ENCODE assay signal across 24 cellular contexts in the genomic region with DNA sequence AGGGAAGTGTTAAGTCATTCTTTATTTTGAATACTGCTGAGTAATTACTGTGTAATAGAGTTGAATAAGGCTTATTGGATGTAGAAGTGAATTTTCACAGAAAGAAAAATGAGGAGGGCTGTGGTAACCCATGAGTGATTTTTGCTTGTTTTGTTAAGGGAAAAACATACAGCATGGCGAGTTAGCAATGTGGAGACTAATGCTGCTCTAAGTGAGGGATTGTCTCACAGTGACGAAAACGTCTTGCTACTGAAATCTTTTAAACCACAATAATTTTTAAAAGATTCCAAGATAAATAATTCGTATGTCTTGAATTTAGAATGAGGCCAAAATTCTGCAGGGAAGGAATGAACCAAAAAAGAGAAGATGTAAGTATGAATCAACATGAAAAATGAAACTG. TPM values are rescaled to one million over a fixed set of nuclear protein-coding genes. Genes with fewer than 3 reads are reported as not detected.
A peak's percentile ranks its signal among the peaks of the same experiment; 100 is the strongest.
DNase-seq lines count a peak whose midpoint lies in the region; ATAC-seq and TF ChIP-seq lines count a peak whose summit lies in the region.
"Had no signal": no experiment of that assay in that cellular context is flagged by ENCODE, and none has a peak within 500 bp of the region (broad histone marks: within the 10 kb centered on the region; RNA-seq: fewer than 3 reads in every experiment).

No MANE protein-coding gene starts in this region.

- peak overlapping the region; percentile 65; the same call in 1 of the 2 replicates for H2AFZ ChIP-seq in SK-N-SH (ENCODE audit: low read depth)

- no peaks in the 10 kb centered on the region for H3K79me2 ChIP-seq in SK-N-SH (ENCODE audit: insufficient read depth)

- H4K20me1 ChIP-seq in SK-N-SH (ENCODE audit: insufficient read depth), result no peaks in the 10 kb centered on the region

- no peaks in the 10 kb centered on the region for H3K36me3 ChIP-seq in SK-N-SH (replicated peaks in 1 of 2; ENCODE audit: control insufficient read depth in 1 of 2, insufficient read depth in 2 of 2, low read length in 1 of 2)

- peak overlapping the region; percentile 61; the same call in 1 of the 2 replicates for H3K4me2 ChIP-seq in SK-N-SH

- H3K9ac ChIP-seq in SK-N-SH, result no peak overlapping the region

- H3F3A ChIP-seq in SK-N-SH (replicated peaks; ENCODE audit: insufficient read depth), result peaks cover 6% of the 10 kb centered on the region

- H3K4me3 Mint-ChIP-seq in mesothelial cell of epicardium, result no peak overlapping the region
- H3K4me3 Mint-ChIP-seq: activated B cell treated with CpG ODN at 0.5 μM for 24 hours; activated CD8-positive, alpha-beta T cell treated with anti-CD3 and anti-CD28 coated beads, Interleukin-2, amount 10 ng/mL, durations not matched to agents 7 days and 5 days; activated T-cell treated with anti-CD3 and anti-CD28 coated beads, Interleukin-2, amount 50 U/mL, for 4 hours; CD4-positive, CD25-positive, alpha-beta regulatory T cell; neural crest cell had no signal

- POLR2A ChIA-PET in SK-N-SH (lab: Yijun Ruan, JAX), result no interaction called here

- no peaks in the 10 kb centered on the region for H3K4me1 ChIP-seq in SK-N-SH (ENCODE audit: control insufficient read depth in 1 of 2, insufficient read depth in 2 of 2, low read depth in 1 of 2, low read length in 1 of 2)

- DNase-seq in SK-N-SH, result no peak
- DNase-seq in astrocyte of the spinal cord (ENCODE audit: low read depth, low spot score), result peak; percentile 97
- peak; percentile 22 to 71 for DNase-seq in foreskin fibroblast
- no peak for DNase-seq in NCI-H187 treated with DMSO at 0.1 percent for 48 hours (lab: John Stamatoyannopoulos, UW)
- DNase-seq in mesothelial cell of epicardium (ENCODE audit: low spot score in 2 of 2, unreplicated experiment in 2 of 2), result no peak
- no peak for DNase-seq in effector CD4-positive, alpha-beta T cell
- DNase-seq in NCI-H2196 (lab: John Stamatoyannopoulos, UW; ENCODE audit: unreplicated experiment), result no peak
- DNase-seq: activated B cell treated with CpG ODN at 0.5 μM for 24 hours; activated CD8-positive, alpha-beta T cell treated with anti-CD3 and anti-CD28 coated beads, Interleukin-2, amount 10 ng/mL, durations not matched to agents 7 days and 5 days; activated T-cell treated with anti-CD3 and anti-CD28 coated beads, Interleukin-2, amount 50 U/mL, for 4 hours; CD4-positive, CD25-positive, alpha-beta regulatory T cell; central memory CD4-positive, alpha-beta T cell; effector CD8-positive, alpha-beta T cell; foreskin melanocyte; NCI-H1048; NCI-H69; PC-3; stimulated activated CD4-positive, alpha-beta T cell treated with anti-CD3 and anti-CD28 coated beads, Interleukin-12 subunit alpha, Interleukin-12 subunit beta, amount 100 ng/mL, for 4 hours; T-helper 2 cell had no signal

- no peak overlapping the region for H3K27ac Mint-ChIP-seq in mesothelial cell of epicardium
- H3K27ac Mint-ChIP-seq: activated B cell treated with CpG ODN at 0.5 μM for 24 hours; activated CD8-positive, alpha-beta T cell treated with anti-CD3 and anti-CD28 coated beads, Interleukin-2, amount 10 ng/mL, durations not matched to agents 7 days and 5 days; activated naive CD4-positive, alpha-beta T cell treated with anti-CD3 and anti-CD28 coated beads, Interleukin-2, amount 50 U/mL, for 72 hours; CD4-positive, CD25-positive, alpha-beta regulatory T cell had no signal

- peak overlapping the region in 1 of 2 experiments; percentile 49; a peak in 2 of 4 replicates for H3K27ac ChIP-seq in SK-N-SH (ENCODE audit: low read depth in 2 of 2, low read length in 1 of 2)
- H3K27ac ChIP-seq: 22Rv1 had no signal

- no peaks in the 10 kb centered on the region for H3K9me3 ChIP-seq in SK-N-SH

- H3K4me1 Mint-ChIP-seq in mesothelial cell of epicardium, result no peaks in the 10 kb centered on the region
- H3K4me1 Mint-ChIP-seq: activated B cell treated with CpG ODN at 0.5 μM for 24 hours; CD4-positive, CD25-positive, alpha-beta regulatory T cell; neural crest cell had no signal

- H3K9me3 Mint-ChIP-seq in mesothelial cell of epicardium, result no peaks in the 10 kb centered on the region
- H3K9me3 Mint-ChIP-seq: activated B cell treated with CpG ODN at 0.5 μM for 24 hours; activated naive CD4-positive, alpha-beta T cell treated with anti-CD3 and anti-CD28 coated beads, Interleukin-2, amount 50 U/mL, for 72 hours; activated T-cell treated with anti-CD3 and anti-CD28 coated beads, Interleukin-2, amount 50 U/mL, for 4 hours; neural crest cell had no signal

- TF ChIP-seq EP300 in SK-N-SH (IDR thresholded peaks at IDR 0.05; ENCODE audit: borderline replicate concordance in 1 of 2, low read depth in 1 of 2, low read length in 1 of 2), result no peak

- TF ChIP-seq CTCF in SK-N-SH (IDR thresholded peaks at IDR 0.05) (no peak), astrocyte of the spinal cord (IDR thresholded peaks at IDR 0.05; ENCODE audit: low read depth, low read length) (no peak), foreskin fibroblast (IDR thresholded peaks at IDR 0.05; ENCODE audit: low read depth, low read length) (no peak), mesothelial cell of epicardium (IDR thresholded peaks at IDR 0.05; ENCODE audit: unreplicated experiment) (no peak)

- 13% methylated on average over 4 of the region's 4 CpGs for WGBS in SK-N-SH (ENCODE audit: low lambda C conversion rate)

- CTCF ChIA-PET in SK-N-SH (lab: Yijun Ruan, JAX), result no interaction called here

- no peaks in the 10 kb centered on the region for H3K36me3 Mint-ChIP-seq in mesothelial cell of epicardium
- H3K36me3 Mint-ChIP-seq: activated naive CD4-positive, alpha-beta T cell treated with anti-CD3 and anti-CD28 coated beads, Interleukin-2, amount 50 U/mL, for 72 hours; CD4-positive, CD25-positive, alpha-beta regulatory T cell had no signal

- H3K4me3 ChIP-seq in SK-N-SH (ENCODE audit: low read depth in 2 of 2, low read length in 1 of 2) (peak overlapping the region in 1 of 2 experiments; percentile 20; a peak in 2 of 4 replicates), astrocyte of the spinal cord (ENCODE audit: low read depth, low read length) (no peak overlapping the region), foreskin fibroblast (ENCODE audit: low read depth in 1 of 2, low read length in 2 of 2) (no peak overlapping the region)

- in situ Hi-C loops in astrocyte of the spinal cord (cut with HindIII; ENCODE audit: low sequenced_read_pairs), result no loop called here

- H3K27me3 ChIP-seq in SK-N-SH (ENCODE audit: insufficient read depth), result no peaks in the 10 kb centered on the region

- no peak for ATAC-seq in SK-N-SH treated with all-trans-retinoic acid at 6 μM for 48 hours
- ATAC-seq: activated CD8-positive, alpha-beta T cell treated with anti-CD3 and anti-CD28 coated beads, Interleukin-2, amount 10 ng/mL, durations not matched to agents 7 days and 5 days; activated T-cell treated with anti-CD3 and anti-CD28 coated beads, Interleukin-2, amount 50 U/mL, for 4 hours; left lobe of liver; PC-3 had no signal

- H3K9me2 ChIP-seq in SK-N-SH, result no peaks in the 10 kb centered on the region

- TF ChIP-seq RAD21 in SK-N-SH (IDR thresholded peaks at IDR 0.05; ENCODE audit: low read length), result no peak

- no peaks in the 10 kb centered on the region for H3K27me3 Mint-ChIP-seq in mesothelial cell of epicardium (ENCODE audit: low read depth)
- H3K27me3 Mint-ChIP-seq: activated B cell treated with CpG ODN at 0.5 μM for 24 hours; CD4-positive, CD25-positive, alpha-beta regulatory T cell had no signal

TF ChIP-seq in SK-N-SH, 30 proteins besides CTCF, POLR2A, EP300 and RAD21 (continues in another document):
- TF ChIP-seq RCOR1 (IDR thresholded peaks at IDR 0.05; ENCODE audit: low read length), result no peak
- no peak for TF ChIP-seq GATA2 (CRISPR knock-in tag; IDR thresholded peaks at IDR 0.05)
- TF ChIP-seq NRF1 (IDR thresholded peaks at IDR 0.05; ENCODE audit: low read depth, low read length), result no peak
- no peak for TF ChIP-seq RFX5 (IDR thresholded peaks at IDR 0.05; ENCODE audit: low read length)
- TF ChIP-seq ELF1 (IDR thresholded peaks at IDR 0.05), result no peak
- no peak for TF ChIP-seq NFIC (IDR thresholded peaks at IDR 0.05; ENCODE audit: borderline replicate concordance)

TF ChIP-seq in SK-N-SH treated with all-trans-retinoic acid at 6 μM for 48 hours, 23 proteins besides CTCF, POLR2A, EP300 and RAD21:
- no peak for TF ChIP-seq SNAI2 (CRISPR knock-in tag; IDR thresholded peaks at IDR 0.05)
- TF ChIP-seq OSR1 (CRISPR knock-in tag; IDR thresholded peaks at IDR 0.05), result no peak
- no peak for TF ChIP-seq TOX (CRISPR knock-in tag; IDR thresholded peaks at IDR 0.05; ENCODE audit: borderline replicate concordance)
- no peak for TF ChIP-seq ISL1 (CRISPR knock-in tag; IDR thresholded peaks at IDR 0.05)
TF ChIP-seq in SK-N-SH treated with all-trans-retinoic acid at 6 μM for 48 hours: peak in this region for 0.

RNA-seq across cellular contexts. Expression of gene PLA2G4A, which starts 16.2 kb away (rescaled TPM):
- polyA plus RNA-seq in SK-N-SH (2012; rRNA removed), result 0.26 and 0.49 TPM in 2 replicates
- 0.51 and 0.58 TPM in 2 replicates for polyA plus RNA-seq in SK-N-SH (2012; cell fraction: cytosol; rRNA removed)
- polyA plus RNA-seq in SK-N-SH (2012; cell fraction: nucleus; rRNA removed), result 0.14 and 0.31 TPM in 2 replicates
- 10.1 to 12.5 TPM (median 11.8 TPM) in 3 replicates for total RNA-seq in mesothelial cell of epicardium
- total RNA-seq: activated B cell treated with CpG ODN at 0.5 μM for 24 hours; activated CD8-positive, alpha-beta T cell treated with anti-CD3 and anti-CD28 coated beads, Interleukin-2, amount 10 ng/mL, durations not matched to agents 7 days and 5 days; CD4-positive, CD25-positive, alpha-beta regulatory T cell had no signal
- polyA plus RNA-seq: CD4-positive, CD25-positive, alpha-beta regulatory T cell had no signal

Comparison
In these comparisons a context has a peak if more than half of its experiments do, and no peak if none do; other contexts are left out.
1. DNase-seq: peak in astrocyte of the spinal cord (single experiment) and foreskin fibroblast (2 of 2); none in SK-N-SH (single experiment), NCI-H187 treated with DMSO at 0.1 percent for 48 hours (single experiment), mesothelial cell of epicardium (0 of 2), effector CD4-positive, alpha-beta T cell (single experiment) and NCI-H2196 (single experiment).